Comparison of ENCODE assay signal across 1 cellular context in genomic region chr6:120671519-120671918, GRCh38.
TF ChIP-seq lines count a peak whose summit lies in the region.

No MANE protein-coding gene starts in this region.

TF ChIP-seq in GM12878, 131 proteins besides CTCF, POLR2A, EP300 and RAD21:
- TF ChIP-seq SREBF1 (IDR thresholded peaks at IDR 0.05; ENCODE audit: low read length) (no peak), MAX (IDR thresholded peaks at IDR 0.05; ENCODE audit: low read depth, low read length) (no peak), HCFC1 (IDR thresholded peaks at IDR 0.05; ENCODE audit: low read length) (no peak), ZNF274 (IDR thresholded peaks at IDR 0.05; ENCODE audit: insufficient read depth, insufficient read length) (no peak), ASH2L (IDR thresholded peaks at IDR 0.05; ENCODE audit: borderline replicate concordance, low read depth) (no peak)
